In genomic region chr9:37096628-37097027, GRCh38 we compare ENCODE assay signal across 30 cellular contexts.
"Had no signal": no experiment of that assay in that cellular context is flagged by ENCODE, and none has a peak within 500 bp of the region (broad histone marks: within the 10 kb centered on the region; RNA-seq: fewer than 3 reads in every experiment).

No MANE protein-coding gene starts in this region.

- H3K9ac ChIP-seq: neural progenitor cell, parathyroid adenoma had no signal

- H3K27ac Mint-ChIP-seq: natural killer cell; nephron; neural progenitor cell; progenitor cell of endocrine pancreas; stimulated activated memory B cell treated with anti-CD40 and anti-IgM and Interleukin-4, amounts not matched to agents 10 μg/mL and 1 μg/mL and 100 μg/mL, for 72 hours; stimulated activated naive CD8-positive, alpha-beta T cell treated with anti-CD3 and anti-CD28 coated beads, Interleukin-15, Interleukin-2, amounts not matched to agents 100 ng/mL and 50 ng/mL, for 24 hours had no signal

- DNase-seq: natural killer cell; occipital lobe; ovary; posterior cingulate gyrus; psoas muscle; right cardiac atrium; spleen; stimulated activated CD4-positive, alpha-beta T cell treated with anti-CD3 and anti-CD28 coated beads, Interleukin-12 subunit alpha, Interleukin-12 subunit beta, amount 100 ng/mL, for 4 hours; stimulated activated CD4-positive, alpha-beta T cell treated with anti-CD3 and anti-CD28 coated beads, Interleukin-1b, Interleukin-23, amount 100 ng/mL, for 48 hours; stimulated activated CD4-positive, alpha-beta T cell treated with anti-CD3 and anti-CD28 coated beads, Interleukin-4, amount 100 ng/mL, for 1 hour; stimulated activated CD4-positive, alpha-beta T cell treated with anti-CD3 and anti-CD28 coated beads, Interleukin-4, amount 100 ng/mL, for 4 hours; stimulated activated CD8-positive, alpha-beta memory T cell treated with anti-CD3 and anti-CD28 coated beads, Interleukin-4, amount 100 ng/mL, for 48 hours; stimulated activated naive CD4-positive, alpha-beta T cell treated with Interleukin-2 at 50 U/mL for 16 hours; stomach; trophoblast cell; upper lobe of left lung had no signal

- H3K79me2 ChIP-seq: parathyroid adenoma had no signal

- H3K9me3 ChIP-seq: ovary, psoas muscle, spleen, stomach, thoracic aorta, thyroid gland, tibial nerve, upper lobe of left lung, vagina had no signal

- H3K27me3 ChIP-seq: neural progenitor cell, ovary, spleen, stomach, thyroid gland, tibial nerve, upper lobe of left lung, vagina had no signal

- H2AFZ ChIP-seq: neural progenitor cell, parathyroid adenoma had no signal

- H3K36me3 Mint-ChIP-seq: natural killer cell; neural progenitor cell; stimulated activated memory B cell treated with anti-CD40 and anti-IgM and Interleukin-4, amounts not matched to agents 10 μg/mL and 1 μg/mL and 100 μg/mL, for 72 hours had no signal

- H3K27ac ChIP-seq: neural progenitor cell, ovary, parathyroid adenoma, psoas muscle, skin epidermis, spleen, stomach, thoracic aorta, thyroid gland, tibial nerve, upper lobe of left lung, vagina had no signal

- H3K36me3 ChIP-seq: neural progenitor cell, ovary, spleen, stomach, thoracic aorta, thyroid gland, tibial nerve, upper lobe of left lung, vagina had no signal

- H3K4me3 Mint-ChIP-seq: natural killer cell; nephron; neural progenitor cell; stimulated activated memory B cell treated with anti-CD40 and anti-IgM and Interleukin-4, amounts not matched to agents 10 μg/mL and 1 μg/mL and 100 μg/mL, for 72 hours; stimulated activated naive CD8-positive, alpha-beta T cell treated with anti-CD3 and anti-CD28 coated beads, Interleukin-15, Interleukin-2, amounts not matched to agents 100 ng/mL and 50 ng/mL, for 24 hours had no signal

- H3K27me3 Mint-ChIP-seq: progenitor cell of endocrine pancreas; stimulated activated memory B cell treated with anti-CD40 and anti-IgM and Interleukin-4, amounts not matched to agents 10 μg/mL and 1 μg/mL and 100 μg/mL, for 72 hours; stimulated activated naive CD8-positive, alpha-beta T cell treated with anti-CD3 and anti-CD28 coated beads, Interleukin-15, Interleukin-2, amounts not matched to agents 100 ng/mL and 50 ng/mL, for 24 hours had no signal

- H3K4me1 Mint-ChIP-seq: natural killer cell, nephron had no signal

- FAIRE-seq: urothelium cell line had no signal

- H3K4me2 ChIP-seq: neural progenitor cell, smooth muscle cell had no signal

- ATAC-seq: natural killer cell; psoas muscle; right cardiac atrium; sciatic nerve; stimulated activated memory B cell treated with anti-CD40 and anti-IgM and Interleukin-4, amounts not matched to agents 10 μg/mL and 1 μg/mL and 100 μg/mL, for 72 hours had no signal

- H3K4me1 ChIP-seq: neural progenitor cell, parathyroid adenoma, psoas muscle, stomach, thyroid gland, tibial nerve, upper lobe of left lung, vagina had no signal

- H3K4me3 ChIP-seq: neural progenitor cell, ovary, psoas muscle, skin epidermis, smooth muscle cell, spleen, stomach, thoracic aorta, thyroid gland, tibial nerve, upper lobe of left lung, vagina had no signal

- H3K9me3 Mint-ChIP-seq: natural killer cell; nephron; neural progenitor cell; stimulated activated memory B cell treated with anti-CD40 and anti-IgM and Interleukin-4, amounts not matched to agents 10 μg/mL and 1 μg/mL and 100 μg/mL, for 72 hours; stimulated activated naive CD8-positive, alpha-beta T cell treated with anti-CD3 and anti-CD28 coated beads, Interleukin-15, Interleukin-2, amounts not matched to agents 100 ng/mL and 50 ng/mL, for 24 hours had no signal
